ENCODE assay signal across 1 cellular context in the genomic region with DNA sequence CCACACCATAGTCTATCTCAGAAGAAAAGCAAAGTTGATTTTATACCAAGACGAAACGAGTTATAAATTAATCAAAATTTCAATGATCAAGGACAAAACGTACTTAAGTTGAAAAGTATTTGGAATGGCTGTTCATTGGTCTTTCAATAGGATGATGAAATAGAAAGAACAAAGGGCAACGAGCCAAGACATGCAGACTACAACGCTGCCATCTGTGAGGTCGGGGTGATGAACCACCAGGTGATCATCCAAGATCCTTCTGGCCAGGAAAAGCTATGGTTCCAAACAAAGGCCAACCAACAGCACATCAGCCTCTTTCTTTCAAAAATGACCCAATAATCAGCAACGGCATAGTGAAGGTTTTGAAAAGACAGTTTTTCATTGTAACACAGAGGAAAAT.
A peak's percentile ranks its signal among the peaks of the same experiment; 100 is the strongest.
TF ChIP-seq lines count a peak whose summit lies in the region.

No MANE protein-coding gene starts in this region.

TF ChIP-seq in K562, 482 proteins besides CTCF, POLR2A, EP300 and RAD21 (continued from another document and continues in another):
- TF ChIP-seq, protein P1, sequence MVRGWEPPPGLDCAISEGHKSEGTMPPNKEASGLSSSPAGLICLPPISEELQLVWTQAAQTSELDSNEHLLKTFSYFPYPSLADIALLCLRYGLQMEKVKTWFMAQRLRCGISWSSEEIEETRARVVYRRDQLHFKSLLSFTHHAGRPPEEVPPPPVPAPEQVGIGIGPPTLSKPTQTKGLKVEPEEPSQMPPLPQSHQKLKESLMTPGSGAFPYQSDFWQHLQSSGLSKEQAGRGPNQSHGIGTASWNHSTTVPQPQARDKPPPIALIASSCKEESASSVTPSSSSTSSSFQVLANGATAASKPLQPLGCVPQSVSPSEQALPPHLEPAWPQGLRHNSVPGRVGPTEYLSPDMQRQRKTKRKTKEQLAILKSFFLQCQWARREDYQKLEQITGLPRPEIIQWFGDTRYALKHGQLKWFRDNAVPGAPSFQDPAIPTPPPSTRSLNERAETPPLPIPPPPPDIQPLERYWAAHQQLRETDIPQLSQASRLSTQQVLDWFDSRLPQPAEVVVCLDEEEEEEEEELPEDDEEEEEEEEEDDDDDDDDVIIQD (CRISPR knock-in tag; IDR thresholded peaks at IDR 0.05): no peak
- TF ChIP-seq FUS (optimal IDR thresholded peaks at IDR 0.05; ENCODE audit: low read depth, low read length) (no peak), POLR3G (IDR thresholded peaks at IDR 0.05; ENCODE audit: extremely low read depth, insufficient read length, insufficient replicate concordance) (no peak), TAF7 (tag; IDR thresholded peaks at IDR 0.05) (no peak), ZNF239 (CRISPR knock-in tag; IDR thresholded peaks at IDR 0.05) (no peak), TAL1 (IDR thresholded peaks at IDR 0.05) (0 out of 2 replicates have a peak, but pooled peaks have one; percentile 12), FOXJ3 (CRISPR knock-in tag; IDR thresholded peaks at IDR 0.05) (no peak), SP1 (CRISPR knock-in tag; IDR thresholded peaks at IDR 0.05) (no peak), CCAR2 (IDR thresholded peaks at IDR 0.05; ENCODE audit: low read depth, low read length) (no peak), TEAD2 (tag; IDR thresholded peaks at IDR 0.05) (no peak), CEBPB (tag; IDR thresholded peaks at IDR 0.05) (0 out of 2 replicates have a peak, but pooled peaks have one; percentile 15), SMARCC2 (IDR thresholded peaks at IDR 0.05; ENCODE audit: low read depth) (no peak), EP400 (IDR thresholded peaks at IDR 0.05) (peak; percentile 19; the same call in 1 of the 2 replicates), GATA2 (CRISPR knock-in tag; IDR thresholded peaks at IDR 0.05) (0 out of 2 replicates have a peak, but pooled peaks have one; percentile 32), ARNT (IDR thresholded peaks at IDR 0.05) (no peak), ZNF699 (CRISPR knock-in tag; IDR thresholded peaks at IDR 0.05; ENCODE audit: insufficient replicate concordance) (no peak), TGIF2 (CRISPR knock-in tag; IDR thresholded peaks at IDR 0.05) (no peak), ZBTB17 (CRISPR knock-in tag; IDR thresholded peaks at IDR 0.05) (no peak), ARID2 (IDR thresholded peaks at IDR 0.05) (no peak), ZNF507 (tag; conservative IDR thresholded peaks at IDR 0.05) (no peak), ZNF354B (CRISPR knock-in tag; IDR thresholded peaks at IDR 0.05) (no peak), ZKSCAN8 (CRISPR knock-in tag; IDR thresholded peaks at IDR 0.05) (no peak), KLF16 (IDR thresholded peaks at IDR 0.05) (no peak), LCOR (CRISPR knock-in tag; IDR thresholded peaks at IDR 0.05) (0 out of 2 replicates have a peak, but pooled peaks have one; percentile 9), DPF2 (IDR thresholded peaks at IDR 0.05) (0 out of 2 replicates have a peak, but pooled peaks have one; percentile 46), CCNT2 (IDR thresholded peaks at IDR 0.05; ENCODE audit: borderline replicate concordance, extremely low read depth, insufficient read length, low read depth, low read length) (no peak), U2AF1 (optimal IDR thresholded peaks at IDR 0.05; ENCODE audit: low read depth, low read length) (no peak), MYNN (IDR thresholded peaks at IDR 0.05) (no peak), MYNN (CRISPR knock-in tag; IDR thresholded peaks at IDR 0.05) (no peak), ZFP36 (IDR thresholded peaks at IDR 0.05; ENCODE audit: low read depth, low read length, partially characterized antibody) (no peak), RCOR1 (IDR thresholded peaks at IDR 0.05; ENCODE audit: borderline replicate concordance in 1 of 2, low read depth in 2 of 2, low read length in 2 of 2) (peak in 1 of 2 experiments; percentile 31; a peak in 1 of 4 replicates), POU5F1 (IDR thresholded peaks at IDR 0.05; ENCODE audit: borderline replicate concordance, low read depth, low read length, partially characterized antibody) (no peak)
- TF ChIP-seq, protein P2, sequence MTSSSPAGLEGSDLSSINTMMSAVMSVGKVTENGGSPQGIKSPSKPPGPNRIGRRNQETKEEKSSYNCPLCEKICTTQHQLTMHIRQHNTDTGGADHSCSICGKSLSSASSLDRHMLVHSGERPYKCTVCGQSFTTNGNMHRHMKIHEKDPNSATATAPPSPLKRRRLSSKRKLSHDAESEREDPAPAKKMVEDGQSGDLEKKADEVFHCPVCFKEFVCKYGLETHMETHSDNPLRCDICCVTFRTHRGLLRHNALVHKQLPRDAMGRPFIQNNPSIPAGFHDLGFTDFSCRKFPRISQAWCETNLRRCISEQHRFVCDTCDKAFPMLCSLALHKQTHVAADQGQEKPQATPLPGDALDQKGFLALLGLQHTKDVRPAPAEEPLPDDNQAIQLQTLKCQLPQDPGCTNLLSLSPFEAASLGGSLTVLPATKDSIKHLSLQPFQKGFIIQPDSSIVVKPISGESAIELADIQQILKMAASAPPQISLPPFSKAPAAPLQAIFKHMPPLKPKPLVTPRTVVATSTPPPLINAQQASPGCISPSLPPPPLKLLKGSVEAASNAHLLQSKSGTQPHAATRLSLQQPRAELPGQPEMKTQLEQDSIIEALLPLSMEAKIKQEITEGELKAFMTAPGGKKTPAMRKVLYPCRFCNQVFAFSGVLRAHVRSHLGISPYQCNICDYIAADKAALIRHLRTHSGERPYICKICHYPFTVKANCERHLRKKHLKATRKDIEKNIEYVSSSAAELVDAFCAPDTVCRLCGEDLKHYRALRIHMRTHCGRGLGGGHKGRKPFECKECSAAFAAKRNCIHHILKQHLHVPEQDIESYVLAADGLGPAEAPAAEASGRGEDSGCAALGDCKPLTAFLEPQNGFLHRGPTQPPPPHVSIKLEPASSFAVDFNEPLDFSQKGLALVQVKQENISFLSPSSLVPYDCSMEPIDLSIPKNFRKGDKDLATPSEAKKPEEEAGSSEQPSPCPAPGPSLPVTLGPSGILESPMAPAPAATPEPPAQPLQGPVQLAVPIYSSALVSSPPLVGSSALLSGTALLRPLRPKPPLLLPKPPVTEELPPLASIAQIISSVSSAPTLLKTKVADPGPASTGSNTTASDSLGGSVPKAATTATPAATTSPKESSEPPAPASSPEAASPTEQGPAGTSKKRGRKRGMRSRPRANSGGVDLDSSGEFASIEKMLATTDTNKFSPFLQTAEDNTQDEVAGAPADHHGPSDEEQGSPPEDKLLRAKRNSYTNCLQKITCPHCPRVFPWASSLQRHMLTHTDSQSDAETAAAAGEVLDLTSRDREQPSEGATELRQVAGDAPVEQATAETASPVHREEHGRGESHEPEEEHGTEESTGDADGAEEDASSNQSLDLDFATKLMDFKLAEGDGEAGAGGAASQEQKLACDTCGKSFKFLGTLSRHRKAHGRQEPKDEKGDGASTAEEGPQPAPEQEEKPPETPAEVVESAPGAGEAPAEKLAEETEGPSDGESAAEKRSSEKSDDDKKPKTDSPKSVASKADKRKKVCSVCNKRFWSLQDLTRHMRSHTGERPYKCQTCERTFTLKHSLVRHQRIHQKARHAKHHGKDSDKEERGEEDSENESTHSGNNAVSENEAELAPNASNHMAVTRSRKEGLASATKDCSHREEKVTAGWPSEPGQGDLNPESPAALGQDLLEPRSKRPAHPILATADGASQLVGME (CRISPR knock-in tag; IDR thresholded peaks at IDR 0.05): no peak
- TF ChIP-seq, protein P3, sequence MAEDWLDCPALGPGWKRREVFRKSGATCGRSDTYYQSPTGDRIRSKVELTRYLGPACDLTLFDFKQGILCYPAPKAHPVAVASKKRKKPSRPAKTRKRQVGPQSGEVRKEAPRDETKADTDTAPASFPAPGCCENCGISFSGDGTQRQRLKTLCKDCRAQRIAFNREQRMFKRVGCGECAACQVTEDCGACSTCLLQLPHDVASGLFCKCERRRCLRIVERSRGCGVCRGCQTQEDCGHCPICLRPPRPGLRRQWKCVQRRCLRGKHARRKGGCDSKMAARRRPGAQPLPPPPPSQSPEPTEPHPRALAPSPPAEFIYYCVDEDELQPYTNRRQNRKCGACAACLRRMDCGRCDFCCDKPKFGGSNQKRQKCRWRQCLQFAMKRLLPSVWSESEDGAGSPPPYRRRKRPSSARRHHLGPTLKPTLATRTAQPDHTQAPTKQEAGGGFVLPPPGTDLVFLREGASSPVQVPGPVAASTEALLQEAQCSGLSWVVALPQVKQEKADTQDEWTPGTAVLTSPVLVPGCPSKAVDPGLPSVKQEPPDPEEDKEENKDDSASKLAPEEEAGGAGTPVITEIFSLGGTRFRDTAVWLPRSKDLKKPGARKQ (CRISPR knock-in tag; IDR thresholded peaks at IDR 0.05): no peak
- TF ChIP-seq, protein P4, sequence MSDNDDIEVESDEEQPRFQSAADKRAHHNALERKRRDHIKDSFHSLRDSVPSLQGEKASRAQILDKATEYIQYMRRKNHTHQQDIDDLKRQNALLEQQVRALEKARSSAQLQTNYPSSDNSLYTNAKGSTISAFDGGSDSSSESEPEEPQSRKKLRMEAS (CRISPR knock-in tag; IDR thresholded peaks at IDR 0.05): no peak
- TF ChIP-seq, protein P5, sequence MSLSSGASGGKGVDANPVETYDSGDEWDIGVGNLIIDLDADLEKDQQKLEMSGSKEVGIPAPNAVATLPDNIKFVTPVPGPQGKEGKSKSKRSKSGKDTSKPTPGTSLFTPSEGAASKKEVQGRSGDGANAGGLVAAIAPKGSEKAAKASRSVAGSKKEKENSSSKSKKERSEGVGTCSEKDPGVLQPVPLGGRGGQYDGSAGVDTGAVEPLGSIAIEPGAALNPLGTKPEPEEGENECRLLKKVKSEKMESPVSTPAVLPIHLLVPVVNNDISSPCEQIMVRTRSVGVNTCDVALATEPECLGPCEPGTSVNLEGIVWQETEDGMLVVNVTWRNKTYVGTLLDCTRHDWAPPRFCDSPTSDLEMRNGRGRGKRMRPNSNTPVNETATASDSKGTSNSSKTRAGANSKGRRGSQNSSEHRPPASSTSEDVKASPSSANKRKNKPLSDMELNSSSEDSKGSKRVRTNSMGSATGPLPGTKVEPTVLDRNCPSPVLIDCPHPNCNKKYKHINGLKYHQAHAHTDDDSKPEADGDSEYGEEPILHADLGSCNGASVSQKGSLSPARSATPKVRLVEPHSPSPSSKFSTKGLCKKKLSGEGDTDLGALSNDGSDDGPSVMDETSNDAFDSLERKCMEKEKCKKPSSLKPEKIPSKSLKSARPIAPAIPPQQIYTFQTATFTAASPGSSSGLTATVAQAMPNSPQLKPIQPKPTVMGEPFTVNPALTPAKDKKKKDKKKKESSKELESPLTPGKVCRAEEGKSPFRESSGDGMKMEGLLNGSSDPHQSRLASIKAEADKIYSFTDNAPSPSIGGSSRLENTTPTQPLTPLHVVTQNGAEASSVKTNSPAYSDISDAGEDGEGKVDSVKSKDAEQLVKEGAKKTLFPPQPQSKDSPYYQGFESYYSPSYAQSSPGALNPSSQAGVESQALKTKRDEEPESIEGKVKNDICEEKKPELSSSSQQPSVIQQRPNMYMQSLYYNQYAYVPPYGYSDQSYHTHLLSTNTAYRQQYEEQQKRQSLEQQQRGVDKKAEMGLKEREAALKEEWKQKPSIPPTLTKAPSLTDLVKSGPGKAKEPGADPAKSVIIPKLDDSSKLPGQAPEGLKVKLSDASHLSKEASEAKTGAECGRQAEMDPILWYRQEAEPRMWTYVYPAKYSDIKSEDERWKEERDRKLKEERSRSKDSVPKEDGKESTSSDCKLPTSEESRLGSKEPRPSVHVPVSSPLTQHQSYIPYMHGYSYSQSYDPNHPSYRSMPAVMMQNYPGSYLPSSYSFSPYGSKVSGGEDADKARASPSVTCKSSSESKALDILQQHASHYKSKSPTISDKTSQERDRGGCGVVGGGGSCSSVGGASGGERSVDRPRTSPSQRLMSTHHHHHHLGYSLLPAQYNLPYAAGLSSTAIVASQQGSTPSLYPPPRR (CRISPR knock-in tag; IDR thresholded peaks at IDR 0.05; ENCODE audit: borderline replicate concordance): no peak
- TF ChIP-seq, protein P6, sequence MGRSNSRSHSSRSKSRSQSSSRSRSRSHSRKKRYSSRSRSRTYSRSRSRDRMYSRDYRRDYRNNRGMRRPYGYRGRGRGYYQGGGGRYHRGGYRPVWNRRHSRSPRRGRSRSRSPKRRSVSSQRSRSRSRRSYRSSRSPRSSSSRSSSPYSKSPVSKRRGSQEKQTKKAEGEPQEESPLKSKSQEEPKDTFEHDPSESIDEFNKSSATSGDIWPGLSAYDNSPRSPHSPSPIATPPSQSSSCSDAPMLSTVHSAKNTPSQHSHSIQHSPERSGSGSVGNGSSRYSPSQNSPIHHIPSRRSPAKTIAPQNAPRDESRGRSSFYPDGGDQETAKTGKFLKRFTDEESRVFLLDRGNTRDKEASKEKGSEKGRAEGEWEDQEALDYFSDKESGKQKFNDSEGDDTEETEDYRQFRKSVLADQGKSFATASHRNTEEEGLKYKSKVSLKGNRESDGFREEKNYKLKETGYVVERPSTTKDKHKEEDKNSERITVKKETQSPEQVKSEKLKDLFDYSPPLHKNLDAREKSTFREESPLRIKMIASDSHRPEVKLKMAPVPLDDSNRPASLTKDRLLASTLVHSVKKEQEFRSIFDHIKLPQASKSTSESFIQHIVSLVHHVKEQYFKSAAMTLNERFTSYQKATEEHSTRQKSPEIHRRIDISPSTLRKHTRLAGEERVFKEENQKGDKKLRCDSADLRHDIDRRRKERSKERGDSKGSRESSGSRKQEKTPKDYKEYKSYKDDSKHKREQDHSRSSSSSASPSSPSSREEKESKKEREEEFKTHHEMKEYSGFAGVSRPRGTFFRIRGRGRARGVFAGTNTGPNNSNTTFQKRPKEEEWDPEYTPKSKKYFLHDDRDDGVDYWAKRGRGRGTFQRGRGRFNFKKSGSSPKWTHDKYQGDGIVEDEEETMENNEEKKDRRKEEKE (IDR thresholded peaks at IDR 0.05; ENCODE audit: borderline replicate concordance in 1 of 2, control insufficient read depth in 1 of 2, low read depth in 2 of 2, low read length in 1 of 2): no peak
- TF ChIP-seq, protein P7, sequence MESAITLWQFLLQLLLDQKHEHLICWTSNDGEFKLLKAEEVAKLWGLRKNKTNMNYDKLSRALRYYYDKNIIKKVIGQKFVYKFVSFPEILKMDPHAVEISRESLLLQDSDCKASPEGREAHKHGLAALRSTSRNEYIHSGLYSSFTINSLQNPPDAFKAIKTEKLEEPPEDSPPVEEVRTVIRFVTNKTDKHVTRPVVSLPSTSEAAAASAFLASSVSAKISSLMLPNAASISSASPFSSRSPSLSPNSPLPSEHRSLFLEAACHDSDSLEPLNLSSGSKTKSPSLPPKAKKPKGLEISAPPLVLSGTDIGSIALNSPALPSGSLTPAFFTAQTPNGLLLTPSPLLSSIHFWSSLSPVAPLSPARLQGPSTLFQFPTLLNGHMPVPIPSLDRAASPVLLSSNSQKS (CRISPR knock-in tag; IDR thresholded peaks at IDR 0.05): no peak
- TF ChIP-seq, protein P8, sequence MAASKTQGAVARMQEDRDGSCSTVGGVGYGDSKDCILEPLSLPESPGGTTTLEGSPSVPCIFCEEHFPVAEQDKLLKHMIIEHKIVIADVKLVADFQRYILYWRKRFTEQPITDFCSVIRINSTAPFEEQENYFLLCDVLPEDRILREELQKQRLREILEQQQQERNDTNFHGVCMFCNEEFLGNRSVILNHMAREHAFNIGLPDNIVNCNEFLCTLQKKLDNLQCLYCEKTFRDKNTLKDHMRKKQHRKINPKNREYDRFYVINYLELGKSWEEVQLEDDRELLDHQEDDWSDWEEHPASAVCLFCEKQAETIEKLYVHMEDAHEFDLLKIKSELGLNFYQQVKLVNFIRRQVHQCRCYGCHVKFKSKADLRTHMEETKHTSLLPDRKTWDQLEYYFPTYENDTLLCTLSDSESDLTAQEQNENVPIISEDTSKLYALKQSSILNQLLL (CRISPR knock-in tag; IDR thresholded peaks at IDR 0.05; ENCODE audit: borderline replicate concordance): no peak
- TF ChIP-seq, protein P9, sequence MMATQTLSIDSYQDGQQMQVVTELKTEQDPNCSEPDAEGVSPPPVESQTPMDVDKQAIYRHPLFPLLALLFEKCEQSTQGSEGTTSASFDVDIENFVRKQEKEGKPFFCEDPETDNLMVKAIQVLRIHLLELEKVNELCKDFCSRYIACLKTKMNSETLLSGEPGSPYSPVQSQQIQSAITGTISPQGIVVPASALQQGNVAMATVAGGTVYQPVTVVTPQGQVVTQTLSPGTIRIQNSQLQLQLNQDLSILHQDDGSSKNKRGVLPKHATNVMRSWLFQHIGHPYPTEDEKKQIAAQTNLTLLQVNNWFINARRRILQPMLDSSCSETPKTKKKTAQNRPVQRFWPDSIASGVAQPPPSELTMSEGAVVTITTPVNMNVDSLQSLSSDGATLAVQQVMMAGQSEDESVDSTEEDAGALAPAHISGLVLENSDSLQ (IDR thresholded peaks at IDR 0.05): no peak
